Comparison of ENCODE assay signal across 15 cellular contexts in the genomic region with DNA sequence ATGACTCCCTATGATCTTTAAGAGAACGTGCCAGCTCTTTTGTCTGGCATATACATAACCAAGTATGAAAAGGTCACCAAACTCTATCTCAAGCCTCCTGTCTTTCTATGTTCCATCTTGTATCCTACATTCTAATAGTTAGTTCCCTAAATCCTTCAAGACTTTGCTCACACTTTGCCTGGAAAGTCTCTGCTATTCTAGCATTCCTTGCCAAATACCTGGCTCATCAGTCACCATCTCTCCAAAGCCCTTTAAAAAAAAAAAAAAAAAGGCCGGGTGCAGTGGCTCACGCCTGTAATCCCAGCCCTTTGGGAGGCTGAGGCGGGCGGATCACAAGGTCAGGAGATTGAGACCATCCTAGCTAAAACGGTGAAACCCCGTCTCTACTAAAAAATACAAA. TPM values are rescaled to one million over a fixed set of nuclear protein-coding genes. Genes with fewer than 3 reads are reported as not detected.
DNase-seq lines count a peak whose midpoint lies in the region; ATAC-seq, FAIRE-seq and TF ChIP-seq lines count a peak whose summit lies in the region.
"Not testable (repeated sequence)": the region's sequence is repeated elsewhere in the genome, so short reads cannot be mapped to it uniquely, and the experiment has no call there.
"Had no signal": no experiment of that assay in that cellular context is flagged by ENCODE, and none has a peak within 500 bp of the region (broad histone marks: within the 10 kb centered on the region; RNA-seq: fewer than 3 reads in every experiment).

No MANE protein-coding gene starts in this region.

- POLR2A ChIA-PET in IMR-90 (lab: Charles Lee; ENCODE audit: unreplicated experiment): not testable (repeated sequence)

- H3K27me3 Mint-ChIP-seq in astrocyte (ENCODE audit: low read depth, unreplicated experiment): not testable (repeated sequence)

- WGBS in GM23248 (ENCODE audit: low coverage in 1 of 2, low lambda C conversion rate in 2 of 2, missing lambda C conversion rate in 2 of 2), 2 experiments: 99 to 100% methylated on average over 2 to 7 of the region's 7 CpGs
- WGBS in IMR-90 (ENCODE audit: extremely low coverage in 2 of 2, insufficient read length in 1 of 2), 2 experiments: 100% methylated on average over 1 of the region's 7 CpGs; no CpG with 5 or more reads in 1 of the 2 experiments
- no CpG with 5 or more reads among the region's 7 CpGs for WGBS in mesendoderm (ENCODE audit: extremely low coverage, insufficient coverage, low lambda C conversion rate)

- not testable (repeated sequence) for H3K9ac ChIP-seq in GM23248; IMR-90 (ENCODE audit: low read depth, low read length); astrocyte (ENCODE audit: low read length); mesendoderm (ENCODE audit: low read length)

- H4K5ac ChIP-seq in IMR-90 (ENCODE audit: low read depth, low read length); mesendoderm (ENCODE audit: low read length): not testable (repeated sequence)

- not testable (repeated sequence) for ATAC-seq in IMR-90 (ENCODE audit: low read depth)

- H2BK15ac ChIP-seq in IMR-90 (ENCODE audit: low read depth, low read length); mesendoderm (replicated peaks; ENCODE audit: low read depth): not testable (repeated sequence)

- not testable (repeated sequence) for H3K4me2 ChIP-seq in GM23248 (ENCODE audit: unreplicated experiment); IMR-90 (ENCODE audit: low read depth, low read length); astrocyte (ENCODE audit: low read length); mesendoderm (ENCODE audit: low read length)

- H3K4ac ChIP-seq in IMR-90 (ENCODE audit: low read depth, low read length); mesendoderm (ENCODE audit: low read depth, low read length): not testable (repeated sequence)

- H4K20me1 ChIP-seq in GM23248 (ENCODE audit: insufficient read depth); IMR-90 (ENCODE audit: insufficient read depth, low read length); astrocyte (ENCODE audit: insufficient read depth, low read length): not testable (repeated sequence)

- not testable (repeated sequence) for H3K9me3 Mint-ChIP-seq in astrocyte (ENCODE audit: unreplicated experiment)

- BruUV-seq in IMR-90 (replicated peaks; lab: Mats Ljungman, UMichigan): not testable (repeated sequence)

- not testable (repeated sequence) for H3K23ac ChIP-seq in IMR-90 (ENCODE audit: low read depth, low read length); mesendoderm (ENCODE audit: low read length)

- H3K9me1 ChIP-seq in IMR-90 (ENCODE audit: insufficient read depth, low read length): not testable (repeated sequence)

- H3K36me3 Mint-ChIP-seq in astrocyte (ENCODE audit: low read depth, unreplicated experiment): peaks cover 57% of the 10 kb centered on the region

- not testable (repeated sequence) for H2AK9ac ChIP-seq in IMR-90 (replicated peaks; ENCODE audit: low read depth, low read length, poor library complexity)

- not testable (repeated sequence) for TF ChIP-seq POLR2A in IMR-90 (IDR thresholded peaks at IDR 0.05; ENCODE audit: low read depth, low read length)

- not testable (repeated sequence) for FAIRE-seq in astrocyte (lab: Jason Lieb, UNC)

- not testable (repeated sequence) for H2AFZ ChIP-seq in GM23248; IMR-90 (replicated peaks; ENCODE audit: low read length, poor library complexity); astrocyte (ENCODE audit: low read depth, low read length)

- H2AK5ac ChIP-seq in IMR-90 (ENCODE audit: low read depth, low read length); mesendoderm (ENCODE audit: low read length): not testable (repeated sequence)

- H3K14ac ChIP-seq in IMR-90 (replicated peaks; ENCODE audit: low read depth, low read length): not testable (repeated sequence)

- H3K4me1 ChIP-seq in GM23248 (ENCODE audit: insufficient read depth); IMR-90 (ENCODE audit: control insufficient read depth, insufficient read depth, low read length); astrocyte (ENCODE audit: insufficient read depth, low read length); mesendoderm (ENCODE audit: control insufficient read depth, low read depth, low read length): not testable (repeated sequence)

- not testable (repeated sequence) for H3K79me1 ChIP-seq in IMR-90 (ENCODE audit: low read depth in 1 of 2, low read length in 2 of 2); mesendoderm (ENCODE audit: low read length)

- H3K4me3 ChIP-seq in AG10803 (ENCODE audit: low read length); GM23248; IMR-90 (ENCODE audit: insufficient read depth, low read depth, low read length); astrocyte (ENCODE audit: insufficient read depth, low read depth, low read length); choroid plexus epithelial cell (ENCODE audit: low read depth, low read length); mesendoderm (ENCODE audit: low read length): not testable (repeated sequence)

- H3K9me2 ChIP-seq in GM23248 (ENCODE audit: insufficient read depth): not testable (repeated sequence)

- H3K4me3 Mint-ChIP-seq in astrocyte (ENCODE audit: unreplicated experiment): not testable (repeated sequence)

- not testable (repeated sequence) for H3K27ac ChIP-seq in GM23248; IMR-90 (ENCODE audit: insufficient read depth, low read length); astrocyte (ENCODE audit: low read depth, low read length); mesendoderm (ENCODE audit: low read depth, low read length)

- H2BK20ac ChIP-seq in IMR-90 (ENCODE audit: low read depth, low read length): not testable (repeated sequence)

- in situ Hi-C loops in GM23248 (cut with MboI): not testable (repeated sequence)
- in situ Hi-C loops in IMR-90 (cut with MboI; ENCODE audit: low sequenced_read_pairs): loop anchor here (25.0 kb wide), 1 partner anchor 171 kb away; no protein-coding TSS in a partner anchor

- not testable (repeated sequence) for TF ChIP-seq RAD21 in IMR-90 (IDR thresholded peaks at IDR 0.05; ENCODE audit: low read length)

- H3K36me3 ChIP-seq in GM23248 (ENCODE audit: low read depth) (peaks cover 73% of the 10 kb centered on the region), IMR-90 (ENCODE audit: control insufficient read depth, insufficient read depth, low read length) (peaks cover 48% of the 10 kb centered on the region), astrocyte (ENCODE audit: insufficient read depth, low read length) (peaks cover 56% of the 10 kb centered on the region), mesendoderm (ENCODE audit: control insufficient read depth, insufficient read depth, low read length) (peaks cover 11% of the 10 kb centered on the region)

- H4K8ac ChIP-seq in IMR-90 (ENCODE audit: low read depth in 2 of 2, low read length in 2 of 2); mesendoderm (ENCODE audit: low read depth, low read length): not testable (repeated sequence)

- not testable (repeated sequence) for H2BK5ac ChIP-seq in IMR-90 (ENCODE audit: low read depth, low read length, poor library complexity, severe bottlenecking); mesendoderm (ENCODE audit: low read length)

- not testable (repeated sequence) for H3K56ac ChIP-seq in IMR-90 (ENCODE audit: extremely low read depth, insufficient read depth, low read length); mesendoderm (ENCODE audit: low read length)

- CTCF ChIA-PET in IMR-90 (lab: Yijun Ruan, JAX): not testable (repeated sequence)

- not testable (repeated sequence) for H3K27ac Mint-ChIP-seq in astrocyte (ENCODE audit: unreplicated experiment)

- H3K9me3 ChIP-seq in GM23248 (ENCODE audit: low read depth); IMR-90 (ENCODE audit: control insufficient read depth, insufficient read depth, low read length); astrocyte (ENCODE audit: insufficient read depth, low read depth, low read length): not testable (repeated sequence)

- H2BK120ac ChIP-seq in IMR-90 (ENCODE audit: low read depth, low read length); mesendoderm (ENCODE audit: low read depth, low read length): not testable (repeated sequence)

- not testable (repeated sequence) for H3K4me1 Mint-ChIP-seq in astrocyte (ENCODE audit: low read depth, unreplicated experiment)

- H3K27me3 ChIP-seq in GM23248 (replicated peaks; ENCODE audit: insufficient read depth); IMR-90 (ENCODE audit: control insufficient read depth, insufficient read depth, low read length); astrocyte (ENCODE audit: insufficient read depth, low read length); mesendoderm (ENCODE audit: insufficient read depth, low read length, poor library complexity): not testable (repeated sequence)

- DNase-seq in AG10803 (ENCODE audit: low read depth) (peak; percentile 9), EL (peak; percentile 25), GM23248 (peak; percentile 29), IMR-90 (peak; percentile 42), astrocyte (ENCODE audit: low read depth) (peak; percentile 14), choroid plexus epithelial cell (ENCODE audit: low read depth) (peak; percentile 9), iris pigment epithelial cell (ENCODE audit: low read depth) (peak; percentile 18), mesendoderm (peak; percentile 10)

- not testable (repeated sequence) for H4K91ac ChIP-seq in IMR-90 (ENCODE audit: insufficient read depth, low read depth, low read length)

- intact Hi-C loops in IMR-90 (cut with micrococcal nuclease): not testable (repeated sequence)

- dilution Hi-C loops in IMR-90 (cut with HindIII; ENCODE audit: low sequenced_read_pairs, unreplicated experiment): not testable (repeated sequence)

- not testable (repeated sequence) for H3F3A ChIP-seq in GM23248 (ENCODE audit: insufficient read depth)

- H3K18ac ChIP-seq in IMR-90 (ENCODE audit: low read depth, low read length); mesendoderm (ENCODE audit: low read length): not testable (repeated sequence)

- H3K79me2 ChIP-seq in GM23248 (ENCODE audit: insufficient read depth); astrocyte (ENCODE audit: insufficient read depth, low read length); mesendoderm (ENCODE audit: control insufficient read depth, insufficient read depth, low read length): not testable (repeated sequence)

- TF ChIP-seq CTCF in AG10803 (conservative IDR thresholded peaks at IDR 0.05; ENCODE audit: low read length); IMR-90 (conservative IDR thresholded peaks at IDR 0.05; ENCODE audit: low read depth, low read length); astrocyte (IDR thresholded peaks at IDR 0.05; ENCODE audit: insufficient read depth, low read depth, low read length); choroid plexus epithelial cell (conservative IDR thresholded peaks at IDR 0.05; ENCODE audit: low read depth, low read length): not testable (repeated sequence)

RNA-seq across cellular contexts. Expression of a gene that starts 17.7 kb away (rescaled TPM):
- 45.1 and 56.4 TPM in 2 replicates for total RNA-seq in GM23248 (2014; rRNA removed; shearing (Covaris generic))
- 34.3 and 35.7 TPM in 2 replicates for polyA plus RNA-seq in GM23248 (2016; fragmentation: Nextera tagmentation; extraction: Ambion mirVana)
- total RNA-seq in IMR-90 (2012; rRNA removed): 15.8 and 17.6 TPM in 2 replicates
- polyA plus RNA-seq in IMR-90 (2012; rRNA removed): 25.3 and 26.4 TPM in 2 replicates
- 48.7 and 77.9 TPM in 2 replicates for polyA plus RNA-seq in IMR-90 (2012; cell fraction: cytosol; rRNA removed)
- polyA plus RNA-seq in IMR-90 (2012; cell fraction: nucleus; rRNA removed; ENCODE audit: low replicate concordance): 12.7 and 38.6 TPM in 2 replicates
- 13.5 and 15.9 TPM in 2 replicates for total RNA-seq in astrocyte
- polyA plus RNA-seq in mesendoderm (2013, experiment 1 of 2): 5.7 TPM
- 5.8 TPM for polyA plus RNA-seq in mesendoderm (2013, experiment 2 of 2)

RNA-seq across cellular contexts. Expression of a gene that starts 32.2 kb away (rescaled TPM):
- total RNA-seq in GM23248 (2014; rRNA removed; shearing (Covaris generic)): 34.2 and 68.8 TPM in 2 replicates
- 69.5 and 76.2 TPM in 2 replicates for polyA plus RNA-seq in GM23248 (2016; fragmentation: Nextera tagmentation; extraction: Ambion mirVana)
- total RNA-seq in IMR-90 (2012; rRNA removed): 27.4 and 35.3 TPM in 2 replicates
- 14.4 and 16.8 TPM in 2 replicates for polyA plus RNA-seq in IMR-90 (2012; rRNA removed)
- polyA plus RNA-seq in IMR-90 (2012; cell fraction: cytosol; rRNA removed): 3.2 and 3.4 TPM in 2 replicates
- polyA plus RNA-seq in IMR-90 (2012; cell fraction: nucleus; rRNA removed; ENCODE audit: low replicate concordance): 2.8 and 14.4 TPM in 2 replicates
- total RNA-seq in astrocyte: 58.2 and 59.1 TPM in 2 replicates
- 65.3 TPM for polyA plus RNA-seq in mesendoderm (2013, experiment 1 of 2)
- 61.8 TPM for polyA plus RNA-seq in mesendoderm (2013, experiment 2 of 2)

RNA-seq across cellular contexts. Expression of a gene that starts 48.8 kb away (rescaled TPM):
- not detected in 2 replicates for total RNA-seq in GM23248 (2014; rRNA removed; shearing (Covaris generic))
- polyA plus RNA-seq in GM23248 (2016; fragmentation: Nextera tagmentation; extraction: Ambion mirVana) (not detected in 2 replicates), IMR-90 (2012; rRNA removed) (not detected in 2 replicates)
- total RNA-seq in IMR-90 (2012; rRNA removed) (not detected in 2 replicates), astrocyte (not detected in 2 replicates)
- not detected in 2 replicates for polyA plus RNA-seq in IMR-90 (2012; cell fraction: cytosol; rRNA removed)
- polyA plus RNA-seq in IMR-90 (2012; cell fraction: nucleus; rRNA removed; ENCODE audit: low replicate concordance): not detected in 2 replicates
- 0.01 TPM for polyA plus RNA-seq in mesendoderm (2013, experiment 1 of 2)
- polyA plus RNA-seq in mesendoderm (2013, experiment 2 of 2): not detected
- total RNA-seq: A172; CD4-positive, CD25-positive, alpha-beta regulatory T cell; Daoy had no signal
- polyA plus RNA-seq: A549; CD4-positive, alpha-beta memory T cell; CD4-positive, CD25-positive, alpha-beta regulatory T cell; CD8-positive, alpha-beta memory T cell had no signal

RNA-seq across cellular contexts. Expression of a gene that starts 56.3 kb away (rescaled TPM):
- total RNA-seq in GM23248 (2014; rRNA removed; shearing (Covaris generic)): not detected in 2 replicates
- polyA plus RNA-seq in GM23248 (2016; fragmentation: Nextera tagmentation; extraction: Ambion mirVana) (not detected in 2 replicates), IMR-90 (2012; rRNA removed) (not detected in 2 replicates)
- total RNA-seq in IMR-90 (2012; rRNA removed) (not detected in 2 replicates), astrocyte (not detected in 2 replicates)
- not detected in 2 replicates for polyA plus RNA-seq in IMR-90 (2012; cell fraction: cytosol; rRNA removed)
- polyA plus RNA-seq in IMR-90 (2012; cell fraction: nucleus; rRNA removed; ENCODE audit: low replicate concordance): 0.02 TPM in 2 replicates
- polyA plus RNA-seq in mesendoderm (2013, experiment 1 of 2): not detected
- polyA plus RNA-seq in mesendoderm (2013, experiment 2 of 2): not detected
- total RNA-seq: A172; CD4-positive, CD25-positive, alpha-beta regulatory T cell; Daoy had no signal
- polyA plus RNA-seq: CD14-positive monocyte; CD4-positive, alpha-beta memory T cell; CD4-positive, CD25-positive, alpha-beta regulatory T cell; CD8-positive, alpha-beta memory T cell had no signal
